Comparison of ENCODE assay signal across 8 cellular contexts in genomic region chr16:30351586-30352419, GRCh38. TPM values are rescaled to one million over a fixed set of nuclear protein-coding genes. Genes with fewer than 3 reads are reported as not detected.
DNase-seq lines count a peak whose midpoint lies in the region; ATAC-seq and TF ChIP-seq lines count a peak whose summit lies in the region.

No MANE protein-coding gene starts in this region.

- in situ Hi-C loops in G401 (cut with HindIII; ENCODE audit: low sequenced_read_pairs), result no loop called here

- no peaks in the 10 kb centered on the region for H3K9me3 Mint-ChIP-seq in activated T-helper 1 cell treated with anti-CD3 and anti-CD28 coated beads, Interleukin-12 subunit alpha, Interleukin-12 subunit beta, Interleukin-2, Interleukin-4 antibody, amounts not matched to agents 30 ng/mL and 10 ng/mL and 1 ng/mL, durations not matched to agents 14 hours and 24 hours and 36 hours

- no peak for TF ChIP-seq POLR2A in GM18505 (IDR thresholded peaks at IDR 0.05; ENCODE audit: borderline replicate concordance, extremely low read depth, insufficient read depth, insufficient read length)

- intact Hi-C loops in activated T-helper 1 cell treated with anti-CD3 and anti-CD28 coated beads, Interleukin-12 subunit alpha, Interleukin-12 subunit beta, Interleukin-2, Interleukin-4 antibody, amounts not matched to agents 30 ng/mL and 10 ng/mL and 1 ng/mL, durations not matched to agents 14 hours and 24 hours and 36 hours (cut with micrococcal nuclease), result no loop called here
- intact Hi-C loops in Right ventricle myocardium inferior (cut with DNase I), result no loop called here

- H3K36me3 Mint-ChIP-seq in activated T-helper 1 cell treated with anti-CD3 and anti-CD28 coated beads, Interleukin-12 subunit alpha, Interleukin-12 subunit beta, Interleukin-2, Interleukin-4 antibody, amounts not matched to agents 30 ng/mL and 10 ng/mL and 1 ng/mL, durations not matched to agents 14 hours and 24 hours and 36 hours (ENCODE audit: low read depth), result peaks cover 42% of the 10 kb centered on the region

- no peak overlapping the region for H3K4me3 ChIP-seq in retinal pigment epithelial cell (ENCODE audit: low read length)

- H3K27ac Mint-ChIP-seq in activated T-helper 1 cell treated with anti-CD3 and anti-CD28 coated beads, Interleukin-12 subunit alpha, Interleukin-12 subunit beta, Interleukin-2, Interleukin-4 antibody, amounts not matched to agents 30 ng/mL and 10 ng/mL and 1 ng/mL, durations not matched to agents 14 hours and 24 hours and 36 hours, result peak overlapping the region; percentile 58

- TF ChIP-seq CTCF in retinal pigment epithelial cell (conservative IDR thresholded peaks at IDR 0.05; ENCODE audit: low read depth, low read length), result no peak

- H3K4me3 Mint-ChIP-seq in activated T-helper 1 cell treated with anti-CD3 and anti-CD28 coated beads, Interleukin-12 subunit alpha, Interleukin-12 subunit beta, Interleukin-2, Interleukin-4 antibody, amounts not matched to agents 30 ng/mL and 10 ng/mL and 1 ng/mL, durations not matched to agents 14 hours and 24 hours and 36 hours, result peak overlapping the region; percentile 53

- ATAC-seq in Right ventricle myocardium inferior (peak; percentile 32), GM18505 (IDR thresholded peaks at IDR 0.05; ENCODE audit: unreplicated experiment) (no peak)

- H3K4me1 Mint-ChIP-seq in activated T-helper 1 cell treated with anti-CD3 and anti-CD28 coated beads, Interleukin-12 subunit alpha, Interleukin-12 subunit beta, Interleukin-2, Interleukin-4 antibody, amounts not matched to agents 30 ng/mL and 10 ng/mL and 1 ng/mL, durations not matched to agents 14 hours and 24 hours and 36 hours (ENCODE audit: low read depth), result peaks cover 54% of the 10 kb centered on the region

- no peaks in the 10 kb centered on the region for H3K27me3 Mint-ChIP-seq in activated T-helper 1 cell treated with anti-CD3 and anti-CD28 coated beads, Interleukin-12 subunit alpha, Interleukin-12 subunit beta, Interleukin-2, Interleukin-4 antibody, amounts not matched to agents 30 ng/mL and 10 ng/mL and 1 ng/mL, durations not matched to agents 14 hours and 24 hours and 36 hours (ENCODE audit: insufficient read depth)

- peak; percentile 81 for DNase-seq in G401 (ENCODE audit: low spot score)
- no peak for DNase-seq in activated T-helper 1 cell treated with anti-CD3 and anti-CD28 coated beads, Interleukin-12 subunit alpha, Interleukin-12 subunit beta, Interleukin-2, Interleukin-4 antibody, amounts not matched to agents 30 ng/mL and 10 ng/mL and 1 ng/mL, durations not matched to agents 14 hours and 24 hours and 36 hours (ENCODE audit: low spot score)
- DNase-seq in Right ventricle myocardium inferior (ENCODE audit: missing footprints), result peak; percentile 81
- peak; percentile 87 for DNase-seq in retinal pigment epithelial cell (ENCODE audit: low read depth)
- DNase-seq in GM19238 (ENCODE audit: insufficient read length, low spot score), result no peak
- no peak for DNase-seq in NCI-H510A treated with DMSO at 0.1 percent for 48 hours (lab: John Stamatoyannopoulos, UW)
- no peak for DNase-seq in HuH-7 (ENCODE audit: low spot score)

RNA-seq across cellular contexts. Expression of gene CD2BP2, which starts 3.3 kb away (rescaled TPM):
- 82.4 and 84.3 TPM in 2 replicates for total RNA-seq in G401 (2014; rRNA removed; shearing (Covaris generic))
- 100 and 104 TPM in 2 replicates for total RNA-seq in activated T-helper 1 cell treated with anti-CD3 and anti-CD28 coated beads, Interleukin-12 subunit alpha, Interleukin-12 subunit beta, Interleukin-2, Interleukin-4 antibody, amounts not matched to agents 30 ng/mL and 10 ng/mL and 1 ng/mL, durations not matched to agents 14 hours and 24 hours and 36 hours
- 35.0 TPM for total RNA-seq in Right ventricle myocardium inferior

RNA-seq across cellular contexts. Expression of gene TBC1D10B, which starts 18.5 kb away (rescaled TPM):
- total RNA-seq in G401 (2014; rRNA removed; shearing (Covaris generic)), result 43.3 and 59.8 TPM in 2 replicates
- total RNA-seq in activated T-helper 1 cell treated with anti-CD3 and anti-CD28 coated beads, Interleukin-12 subunit alpha, Interleukin-12 subunit beta, Interleukin-2, Interleukin-4 antibody, amounts not matched to agents 30 ng/mL and 10 ng/mL and 1 ng/mL, durations not matched to agents 14 hours and 24 hours and 36 hours, result 68.9 and 73.6 TPM in 2 replicates
- 26.0 TPM for total RNA-seq in Right ventricle myocardium inferior

RNA-seq across cellular contexts. Expression of gene MYL11, which starts 22.8 kb away (rescaled TPM):
- total RNA-seq in G401 (2014; rRNA removed; shearing (Covaris generic)), result 0.58 TPM in 1 of 2 replicates, not detected in the other
- total RNA-seq in activated T-helper 1 cell treated with anti-CD3 and anti-CD28 coated beads, Interleukin-12 subunit alpha, Interleukin-12 subunit beta, Interleukin-2, Interleukin-4 antibody, amounts not matched to agents 30 ng/mL and 10 ng/mL and 1 ng/mL, durations not matched to agents 14 hours and 24 hours and 36 hours, result 2.0 and 2.7 TPM in 2 replicates
- total RNA-seq in Right ventricle myocardium inferior, result not detected

RNA-seq across cellular contexts. Expression of gene SEPTIN1, which starts 30.6 kb away (rescaled TPM):
- 0.10 and 0.86 TPM in 2 replicates for total RNA-seq in G401 (2014; rRNA removed; shearing (Covaris generic))
- total RNA-seq in activated T-helper 1 cell treated with anti-CD3 and anti-CD28 coated beads, Interleukin-12 subunit alpha, Interleukin-12 subunit beta, Interleukin-2, Interleukin-4 antibody, amounts not matched to agents 30 ng/mL and 10 ng/mL and 1 ng/mL, durations not matched to agents 14 hours and 24 hours and 36 hours, result 195 and 200 TPM in 2 replicates
- total RNA-seq in Right ventricle myocardium inferior, result 1.4 TPM

RNA-seq across cellular contexts. Expression of gene ZNF48, which starts 43.4 kb away (rescaled TPM):
- 30.4 and 41.8 TPM in 2 replicates for total RNA-seq in G401 (2014; rRNA removed; shearing (Covaris generic))
- total RNA-seq in activated T-helper 1 cell treated with anti-CD3 and anti-CD28 coated beads, Interleukin-12 subunit alpha, Interleukin-12 subunit beta, Interleukin-2, Interleukin-4 antibody, amounts not matched to agents 30 ng/mL and 10 ng/mL and 1 ng/mL, durations not matched to agents 14 hours and 24 hours and 36 hours, result 20.2 and 21.4 TPM in 2 replicates
- 5.3 TPM for total RNA-seq in Right ventricle myocardium inferior

Comparison
In these comparisons a context has a peak if more than half of its experiments do, and no peak if none do; other contexts are left out.
1. DNase-seq: peak in G401 (single experiment), Right ventricle myocardium inferior (single experiment) and retinal pigment epithelial cell (single experiment); none in activated T-helper 1 cell treated with anti-CD3 and anti-CD28 coated beads, Interleukin-12 subunit alpha, Interleukin-12 subunit beta, Interleukin-2, Interleukin-4 antibody, amounts not matched to agents 30 ng/mL and 10 ng/mL and 1 ng/mL, durations not matched to agents 14 hours and 24 hours and 36 hours (single experiment), GM19238 (single experiment), NCI-H510A treated with DMSO at 0.1 percent for 48 hours (single experiment) and HuH-7 (single experiment).